Comparison of ENCODE assay signal across 8 cellular contexts in genomic region chr2:191376981-191377629, GRCh38.
DNase-seq lines count a peak whose midpoint lies in the region; ATAC-seq and TF ChIP-seq lines count a peak whose summit lies in the region.

No MANE protein-coding gene starts in this region.

- H3K4me3 ChIP-seq in brain microvascular endothelial cell (ENCODE audit: low read depth, low read length) (no peak overlapping the region), suprapubic skin (no peak overlapping the region)

- no peaks in the 10 kb centered on the region for H3K9me3 ChIP-seq in suprapubic skin

- peak; percentile 91 for DNase-seq in Daoy (ENCODE audit: low read depth)
- DNase-seq in GOT3 (lab: John Stamatoyannopoulos, UW) = peak; percentile 6
- DNase-seq in NCI-H2227 (lab: John Stamatoyannopoulos, UW; ENCODE audit: unreplicated experiment) = peak; percentile 26
- DNase-seq in brain microvascular endothelial cell = peak; percentile 94
- peak; percentile 75 for DNase-seq in left lobe of liver (ENCODE audit: low spot score)
- peak; percentile 74 to 80 for DNase-seq in suprapubic skin (ENCODE audit: low spot score in 2 of 2)
- no peak for DNase-seq in NCI-H748 treated with DMSO at 0.1 percent for 48 hours (lab: John Stamatoyannopoulos, UW)
- DNase-seq in NCI-H82 treated with DMSO at 0.1 percent for 48 hours (lab: John Stamatoyannopoulos, UW; ENCODE audit: unreplicated experiment) = no peak

- H3K4me1 ChIP-seq in suprapubic skin = peaks cover 17% of the 10 kb centered on the region

- no peak for TF ChIP-seq CTCF in brain microvascular endothelial cell (IDR thresholded peaks at IDR 0.05; ENCODE audit: low read depth, low read length, missing control alignments)
- TF ChIP-seq CTCF in suprapubic skin (IDR thresholded peaks at IDR 0.05) = no peak

- H3K27me3 ChIP-seq in brain microvascular endothelial cell (replicated peaks) (no peaks in the 10 kb centered on the region), suprapubic skin (no peaks in the 10 kb centered on the region)

- WGBS in suprapubic skin = 51% methylated on average over 3 of the region's 3 CpGs

- H3K36me3 ChIP-seq in brain microvascular endothelial cell (replicated peaks) (peaks cover 3% of the 10 kb centered on the region), suprapubic skin (no peaks in the 10 kb centered on the region)

- ATAC-seq in left lobe of liver = peak; percentile 95

- in situ Hi-C loops in brain microvascular endothelial cell (cut with HindIII; ENCODE audit: low pct_ligation_motif_present, low sequenced_read_pairs) = no loop called here

- no peak for TF ChIP-seq POLR2A in suprapubic skin (IDR thresholded peaks at IDR 0.05)

- H3K27ac ChIP-seq in brain microvascular endothelial cell (peak overlapping the region; percentile 44), suprapubic skin (no peak overlapping the region)

- no peak for TF ChIP-seq EP300 in suprapubic skin (IDR thresholded peaks at IDR 0.05)

Comparison
In these comparisons a context has a peak if more than half of its experiments do, and no peak if none do; other contexts are left out.
1. DNase-seq: peak in Daoy (single experiment), GOT3 (single experiment), NCI-H2227 (single experiment), brain microvascular endothelial cell (single experiment), left lobe of liver (single experiment) and suprapubic skin (2 of 2); none in NCI-H748 treated with DMSO at 0.1 percent for 48 hours (single experiment) and NCI-H82 treated with DMSO at 0.1 percent for 48 hours (single experiment).